ENCODE assay signal across 9 cellular contexts in genomic region chr2:160516547-160517365, GRCh38. TPM values are rescaled to one million over a fixed set of nuclear protein-coding genes. Genes with fewer than 3 reads are reported as not detected.
DNase-seq lines count a peak whose midpoint lies in the region; ATAC-seq and TF ChIP-seq lines count a peak whose summit lies in the region.
"Had no signal": no experiment of that assay in that cellular context is flagged by ENCODE, and none has a peak within 500 bp of the region (broad histone marks: within the 10 kb centered on the region; RNA-seq: fewer than 3 reads in every experiment).

No MANE protein-coding gene starts in this region.

- peaks cover 10 to 19% of the 10 kb centered on the region in 2 donors for H3K4me1 Mint-ChIP-seq in effector memory CD8-positive, alpha-beta T cell (ENCODE audit: low read depth in 2 of 2)

- no peaks in the 10 kb centered on the region for H3K27me3 ChIP-seq in BLaER1 treated with 17β-estradiol and CSF1 and Interleukin-3, amounts not matched to agents 10 nM and 100 nM

- no peaks in the 10 kb centered on the region for H3K27me3 Mint-ChIP-seq in effector memory CD8-positive, alpha-beta T cell
- H3K27me3 Mint-ChIP-seq: type B pancreatic cell had no signal

- no peaks in the 10 kb centered on the region for H3K36me3 ChIP-seq in BLaER1 treated with 17β-estradiol and CSF1 and Interleukin-3, amounts not matched to agents 10 nM and 100 nM

- no peaks in the 10 kb centered on the region for H3K9me3 ChIP-seq in BLaER1 treated with 17β-estradiol and CSF1 and Interleukin-3, amounts not matched to agents 10 nM and 100 nM (replicated peaks in 1 of 11)

- H3K9me3 Mint-ChIP-seq in effector memory CD8-positive, alpha-beta T cell = no peaks in the 10 kb centered on the region

- H3K27ac Mint-ChIP-seq in effector memory CD8-positive, alpha-beta T cell = peak overlapping the region in 1 of 2 donors; percentile 16
- H3K27ac Mint-ChIP-seq: type B pancreatic cell had no signal

- H3K9ac ChIP-seq in BLaER1 treated with 17β-estradiol and CSF1 and Interleukin-3, amounts not matched to agents 10 nM and 100 nM = no peak overlapping the region

- peaks cover 0 to 15% (median 14%) of the 10 kb centered on the region in 10 experiments; a peak in 16 of 20 replicates for H3K4me1 ChIP-seq in BLaER1 treated with 17β-estradiol and CSF1 and Interleukin-3, amounts not matched to agents 10 nM and 100 nM

- H3K36me3 Mint-ChIP-seq in effector memory CD8-positive, alpha-beta T cell (ENCODE audit: insufficient read depth) = peaks cover 2% of the 10 kb centered on the region
- H3K36me3 Mint-ChIP-seq: type B pancreatic cell had no signal

- no peaks in the 10 kb centered on the region for H4K20me1 ChIP-seq in BLaER1 treated with 17β-estradiol and CSF1 and Interleukin-3, amounts not matched to agents 10 nM and 100 nM

- peak; percentile 72 for ATAC-seq in GM19035 (IDR thresholded peaks at IDR 0.05; ENCODE audit: unreplicated experiment)
- ATAC-seq in effector memory CD8-positive, alpha-beta T cell (replicated peaks) = peak; percentile 48
- no peak for ATAC-seq in GM21786 (IDR thresholded peaks at IDR 0.05; ENCODE audit: unreplicated experiment)

- H3K4me2 ChIP-seq in BLaER1 treated with 17β-estradiol and CSF1 and Interleukin-3, amounts not matched to agents 10 nM and 100 nM = peak overlapping the region in 10 of 11 experiments; percentile 10 to 60 (median 36); a peak in 18 of 22 replicates

- no peak for TF ChIP-seq CTCF in coronary artery (IDR thresholded peaks at IDR 0.05)

- H3K4me3 ChIP-seq in BLaER1 treated with 17β-estradiol and CSF1 and Interleukin-3, amounts not matched to agents 10 nM and 100 nM = no peak overlapping the region
- H3K4me3 ChIP-seq in coronary artery = no peak overlapping the region

- peak; percentile 37 for DNase-seq in HT1080 (ENCODE audit: low read depth)
- DNase-seq in effector memory CD8-positive, alpha-beta T cell = no peak
- no peak for DNase-seq in NCI-H1436 treated with DMSO at 0.1 percent for 48 hours (lab: John Stamatoyannopoulos, UW)
- DNase-seq in coronary artery (ENCODE audit: low spot score) = no peak
- no peak for DNase-seq in NCI-H1436 (lab: John Stamatoyannopoulos, UW)

- H3K4me3 Mint-ChIP-seq in effector memory CD8-positive, alpha-beta T cell = peak overlapping the region in 1 of 2 donors; percentile 21
- H3K4me3 Mint-ChIP-seq: type B pancreatic cell had no signal

- H3K27ac ChIP-seq in BLaER1 treated with 17β-estradiol and CSF1 and Interleukin-3, amounts not matched to agents 10 nM and 100 nM = no peak overlapping the region
- H3K27ac ChIP-seq in coronary artery = no peak overlapping the region

RNA-seq across cellular contexts. Expression of gene RBMS1, which starts 23.1 kb away (rescaled TPM):
- 36.4 and 49.9 TPM in 2 replicates for total RNA-seq in HT1080 (2014; rRNA removed; shearing (Covaris generic))
- polyA plus RNA-seq in HT1080 (2015; cell fraction: cytosol; rRNA removed) = 35.2 and 44.8 TPM in 2 replicates
- polyA plus RNA-seq in HT1080 (2015; cell fraction: nucleus; rRNA removed) = 69.2 and 73.0 TPM in 2 replicates
